8 cellular contexts compared by ENCODE assay signal in genomic region chr15:82951472-82952155, GRCh38. TPM values are rescaled to one million over a fixed set of nuclear protein-coding genes. Genes with fewer than 3 reads are reported as not detected.
A peak's percentile ranks its signal among the peaks of the same experiment; 100 is the strongest.
DNase-seq lines count a peak whose midpoint lies in the region; ATAC-seq, FAIRE-seq and TF ChIP-seq lines count a peak whose summit lies in the region.

No MANE protein-coding gene starts in this region.

- no peak for TF ChIP-seq CTCF in Calu3 (IDR thresholded peaks at IDR 0.05; ENCODE audit: unreplicated experiment)
- TF ChIP-seq CTCF in NB4 (IDR thresholded peaks at IDR 0.05; ENCODE audit: low read depth, low read length), result no peak
- no peak for TF ChIP-seq CTCF in H1 (IDR thresholded peaks at IDR 0.05; ENCODE audit: control extremely low read depth in 1 of 3, insufficient read depth in 1 of 3, low read depth in 1 of 3, low read length in 3 of 3)
- no peak for TF ChIP-seq CTCF in osteoblast (IDR thresholded peaks at IDR 0.05; ENCODE audit: extremely low read depth, low read depth, low read length)

- H3K4me1 ChIP-seq in H1 (replicated peaks in 1 of 4; ENCODE audit: control insufficient read depth in 3 of 4, insufficient read depth in 4 of 4, low read length in 3 of 4) (no peaks in the 10 kb centered on the region; a peak in 1 of 7 replicates), osteoblast (ENCODE audit: insufficient read depth, low read length) (peaks cover 9% of the 10 kb centered on the region)

- peaks cover 8% of the 10 kb centered on the region for H3K4me1 Mint-ChIP-seq in Calu3 (ENCODE audit: low read depth, unreplicated experiment)

- no peak overlapping the region for H2BK20ac ChIP-seq in H1 (ENCODE audit: low read length)

- no peaks in the 10 kb centered on the region for H3K36me3 ChIP-seq in H1 (ENCODE audit: control insufficient read depth in 2 of 4, insufficient read depth in 4 of 4, low read length in 3 of 4)
- no peaks in the 10 kb centered on the region for H3K36me3 ChIP-seq in osteoblast (ENCODE audit: insufficient read depth, low read length)

- TF ChIP-seq EP300 in H1 (IDR thresholded peaks at IDR 0.05; ENCODE audit: borderline replicate concordance in 1 of 2, low read depth in 2 of 2, low read length in 2 of 2), result no peak

- H3K23me2 ChIP-seq in H1 (ENCODE audit: low read depth, low read length), result peaks cover 3% of the 10 kb centered on the region; the same call in 1 of the 2 replicates

- H3K79me2 ChIP-seq in H1 (ENCODE audit: control insufficient read depth in 1 of 2, insufficient read depth in 2 of 2, low read length in 2 of 2) (no peaks in the 10 kb centered on the region), osteoblast (ENCODE audit: insufficient read depth, low read length) (no peaks in the 10 kb centered on the region)

- H3K14ac ChIP-seq in H1 (ENCODE audit: insufficient read length), result no peak overlapping the region

- no peak for TF ChIP-seq RAD21 in H1 (IDR thresholded peaks at IDR 0.05 in 1 of 2, conservative IDR thresholded peaks at IDR 0.05 in 1 of 2; ENCODE audit: low read depth in 2 of 2, low read length in 2 of 2)

- H4K91ac ChIP-seq in H1 (replicated peaks; ENCODE audit: insufficient read length, low read length), result no peak overlapping the region

- TSS peak; percentile 44 for BruUV-seq in Calu3 (replicated peaks; lab: Mats Ljungman, UMichigan)

- H2AFZ ChIP-seq in H1 (ENCODE audit: low read length), result 0 out of 2 replicates have a peak overlapping the region, but pooled peaks have one; percentile 25
- peak overlapping the region; percentile 41 for H2AFZ ChIP-seq in osteoblast (ENCODE audit: low read length)

- no peaks in the 10 kb centered on the region for H3K27me3 Mint-ChIP-seq in Calu3 (ENCODE audit: unreplicated experiment)

- no peak overlapping the region for H2AK5ac ChIP-seq in H1 (ENCODE audit: low read depth, low read length)

- H3K9me3 ChIP-seq in H1 (ENCODE audit: insufficient read depth in 2 of 2, low read depth in 1 of 2, low read length in 1 of 2) (no peaks in the 10 kb centered on the region), osteoblast (ENCODE audit: low read depth, low read length) (no peaks in the 10 kb centered on the region)

- H3K23ac ChIP-seq in H1 (ENCODE audit: insufficient read length), result no peak overlapping the region

- POLR2A ChIA-PET in H1 (lab: Charles Lee; ENCODE audit: partially characterized antibody), result no interaction called here

- H3K27me3 ChIP-seq in H1 (replicated peaks in 1 of 4; ENCODE audit: control insufficient read depth in 3 of 4, extremely low read depth in 1 of 4, insufficient read depth in 3 of 4, low read length in 3 of 4) (peaks cover 0 to 17% (median 10%) of the 10 kb centered on the region in 4 experiments; a peak in 5 of 7 replicates), osteoblast (ENCODE audit: insufficient read depth, low read length) (peaks cover 8% of the 10 kb centered on the region)

- H4K5ac ChIP-seq in H1 (ENCODE audit: insufficient read length, low read depth, low read length), result no peak overlapping the region

- H4K20me1 ChIP-seq in H1 (replicated peaks in 1 of 2; ENCODE audit: control insufficient read depth in 1 of 2, insufficient read depth in 2 of 2, low read length in 2 of 2) (peaks cover 0 to 1% of the 10 kb centered on the region in 2 experiments), osteoblast (ENCODE audit: insufficient read depth, low read length) (peaks cover 4% of the 10 kb centered on the region)

- H3K4me3 Mint-ChIP-seq in Calu3 (ENCODE audit: low read depth, unreplicated experiment), result no peak overlapping the region

- no peak overlapping the region for H2BK5ac ChIP-seq in H1 (ENCODE audit: low read depth, low read length)

- no peaks in the 10 kb centered on the region for H3K9me3 Mint-ChIP-seq in Calu3 (ENCODE audit: low read depth, unreplicated experiment)

- peaks cover 8% of the 10 kb centered on the region for H3K36me3 Mint-ChIP-seq in Calu3 (ENCODE audit: insufficient read depth, unreplicated experiment)

- no peak overlapping the region for H2BK120ac ChIP-seq in H1 (replicated peaks; ENCODE audit: low read depth, low read length)

- FAIRE-seq in H1 (lab: Jason Lieb, UNC) (no peak), H54 (lab: Jason Lieb, UNC) (no peak)

- CTCF ChIA-PET in Calu3 (lab: Charles Lee) (interaction anchor here (0.6 kb wide), 1 partner anchor 14 kb away, joined by 3 read pairs; no protein-coding TSS in a partner anchor), H1 (lab: Charles Lee; ENCODE audit: partially characterized antibody) (no interaction called here)

- H3K79me1 ChIP-seq in H1 (ENCODE audit: low read depth, low read length), result no peaks in the 10 kb centered on the region

- H4K8ac ChIP-seq in H1 (ENCODE audit: extremely low read depth, insufficient read depth, low read length), result no peak overlapping the region

- H2BK12ac ChIP-seq in H1 (ENCODE audit: low read depth, low read length), result peak overlapping the region; percentile 9; the same call in 1 of the 2 replicates

- no peak overlapping the region for H3K18ac ChIP-seq in H1 (ENCODE audit: extremely low read depth, low read length)

- H3K9ac ChIP-seq in H1 (replicated peaks in 1 of 4; ENCODE audit: extremely low read depth in 1 of 4, low read depth in 3 of 4, low read length in 3 of 4), result peak overlapping the region in 1 of 4 experiments; percentile 54; a peak in 1 of 7 replicates

- H3K4me3 ChIP-seq in NB4 (ENCODE audit: low read depth, low read length) (no peak overlapping the region), H1 (ENCODE audit: extremely low read depth in 1 of 4, insufficient read depth in 2 of 4, low read depth in 3 of 4, low read length in 4 of 4) (peak overlapping the region; percentile 50 to 82 (median 52)), osteoblast (ENCODE audit: insufficient read depth, low read length) (peak overlapping the region; percentile 67)

- no peak overlapping the region for H2BK15ac ChIP-seq in H1 (ENCODE audit: low read length)

- no peak for TF ChIP-seq POLR2A in NB4 (IDR thresholded peaks at IDR 0.05; ENCODE audit: extremely low read depth, insufficient read length)
- no peak for TF ChIP-seq POLR2A in H1 (IDR thresholded peaks at IDR 0.05; ENCODE audit: control extremely low read depth in 1 of 2, low read depth in 2 of 2, low read length in 2 of 2)
- no peak for TF ChIP-seq POLR2A in H54 (IDR thresholded peaks at IDR 0.05; ENCODE audit: low read depth, low read length)

- intact Hi-C loops in Calu3 (cut with micrococcal nuclease; ENCODE audit: unreplicated experiment) (no loop called here), left colon (cut with DNase I, micrococcal nuclease) (no loop called here)

- H3K27ac ChIP-seq in H1 (ENCODE audit: low read depth, low read length) (no peak overlapping the region), osteoblast (ENCODE audit: low read depth, low read length) (no peak overlapping the region)

- no peak for DNase-seq in Calu3
- DNase-seq in NB4 (ENCODE audit: low read depth), result peak; percentile 17
- no peak for DNase-seq in H1 (ENCODE audit: low read depth in 1 of 2, low spot score in 2 of 2)
- DNase-seq in osteoblast (ENCODE audit: insufficient read length, low spot score, missing footprints), result peak; percentile 92
- DNase-seq in left colon, result no peak
- DNase-seq in H54 (ENCODE audit: insufficient read length, low spot score), result no peak
- DNase-seq in globus pallidus (ENCODE audit: low spot score), result no peak
- DNase-seq in NCI-H2081 treated with DMSO at 0.1 percent for 48 hours (lab: John Stamatoyannopoulos, UW), result no peak

- peak overlapping the region; percentile 15 for H3K27ac Mint-ChIP-seq in Calu3 (ENCODE audit: unreplicated experiment)

- H3K4me2 ChIP-seq in H1 (ENCODE audit: insufficient read depth in 1 of 2, low read depth in 2 of 2, low read length in 2 of 2) (peak overlapping the region; percentile 36 to 84), osteoblast (ENCODE audit: insufficient read depth, low read length) (peak overlapping the region; percentile 80)

- no peak for ATAC-seq in left colon

- H3K4ac ChIP-seq in H1 (replicated peaks; ENCODE audit: insufficient read length, low read depth, low read length), result no peak overlapping the region

- WGBS in H1 (ENCODE audit: extremely low coverage in 1 of 2, insufficient coverage in 1 of 2, insufficient read length in 1 of 2, insufficient replicate concordance in 2 of 2, low coverage in 1 of 2, low lambda C conversion rate in 2 of 2, missing lambda C conversion rate in 1 of 2), 2 experiments, result 71% methylated on average over 13 of the region's 13 CpGs; no CpG with 5 or more reads in 1 of the 2 experiments

- no peak overlapping the region for H3K56ac ChIP-seq in H1 (replicated peaks; ENCODE audit: insufficient read length, low read depth, low read length)

RNA-seq across cellular contexts. Expression of gene HOMER2, which starts 0.9 kb away (rescaled TPM):
- total RNA-seq in Calu3 (2022) (32.2 and 49.4 TPM in 2 replicates), osteoblast (7.7 and 11.6 TPM in 2 replicates), left colon (1 to 10 TPM; 2.0 to 2.1 TPM)
- 26.2 and 27.6 TPM in 2 replicates for total RNA-seq in H1 (2021; fragmentation: NEBNext Ultra II Directional; extraction: Animal tissue kit (Norgen Biotek cat#: 25700))
- 12.1 and 12.5 TPM in 2 replicates for polyA plus RNA-seq in H1 (2011; rRNA removed)
- polyA plus RNA-seq in H1 (2011; cell fraction: cytosol; rRNA removed), result 13.4 TPM
- polyA plus RNA-seq in H1 (2011; cell fraction: nucleus; rRNA removed), result 14.7 TPM
- polyA plus RNA-seq in H1 (2012, experiment 1 of 2), result 20.6 to 23.9 TPM (median 21.2 TPM) in 4 replicates
- polyA plus RNA-seq in H1 (2012, experiment 2 of 2), result 11.1 TPM
- 11.1 TPM for polyA plus RNA-seq in H1 (2013, experiment 1 of 2)
- polyA plus RNA-seq in H1 (2013, experiment 2 of 2), result 12.3 TPM
- 33.2 and 45.7 TPM in 2 replicates for polyA minus RNA-seq in H1 (2011; rRNA and poly(A)+ RNA removed)
- polyA minus RNA-seq in H1 (2011; cell fraction: cytosol; rRNA and poly(A)+ RNA removed), result 14.9 TPM
- 37.8 TPM for polyA minus RNA-seq in H1 (2011; cell fraction: nucleus; rRNA and poly(A)+ RNA removed)

RNA-seq across cellular contexts. Expression of gene RAMAC, which starts 34.4 kb away (rescaled TPM):
- 31.5 and 34.5 TPM in 2 replicates for total RNA-seq in Calu3 (2022)
- total RNA-seq in H1 (2021; fragmentation: NEBNext Ultra II Directional; extraction: Animal tissue kit (Norgen Biotek cat#: 25700)), result 32.9 and 33.5 TPM in 2 replicates
- polyA plus RNA-seq in H1 (2011; rRNA removed), result 11.7 and 20.7 TPM in 2 replicates
- 29.7 TPM for polyA plus RNA-seq in H1 (2011; cell fraction: cytosol; rRNA removed)
- 6.8 TPM for polyA plus RNA-seq in H1 (2011; cell fraction: nucleus; rRNA removed)
- 26.3 to 28.8 TPM (median 27.9 TPM) in 4 replicates for polyA plus RNA-seq in H1 (2012, experiment 1 of 2)
- 8.2 TPM for polyA plus RNA-seq in H1 (2012, experiment 2 of 2)
- 23.2 TPM for polyA plus RNA-seq in H1 (2013, experiment 1 of 2)
- 25.2 TPM for polyA plus RNA-seq in H1 (2013, experiment 2 of 2)
- 12.0 and 15.8 TPM in 2 replicates for polyA minus RNA-seq in H1 (2011; rRNA and poly(A)+ RNA removed)
- polyA minus RNA-seq in H1 (2011; cell fraction: cytosol; rRNA and poly(A)+ RNA removed), result 10.9 TPM
- polyA minus RNA-seq in H1 (2011; cell fraction: nucleus; rRNA and poly(A)+ RNA removed), result 6.7 TPM
- total RNA-seq in osteoblast, result 25.6 and 26.4 TPM in 2 replicates
- total RNA-seq in left colon, result 10 to 100 TPM; 21.9 to 22.5 TPM

RNA-seq across cellular contexts. Expression of gene C15orf40, which starts 59.8 kb away (rescaled TPM):
- total RNA-seq in Calu3 (2022), result 34.0 and 40.7 TPM in 2 replicates
- 10.7 and 21.8 TPM in 2 replicates for total RNA-seq in H1 (2021; fragmentation: NEBNext Ultra II Directional; extraction: Animal tissue kit (Norgen Biotek cat#: 25700))
- 9.5 and 10.7 TPM in 2 replicates for polyA plus RNA-seq in H1 (2011; rRNA removed)
- polyA plus RNA-seq in H1 (2011; cell fraction: cytosol; rRNA removed), result 18.6 TPM
- polyA plus RNA-seq in H1 (2011; cell fraction: nucleus; rRNA removed), result 10.1 TPM
- 10.9 to 25.0 TPM (median 17.9 TPM) in 4 replicates for polyA plus RNA-seq in H1 (2012, experiment 1 of 2)
- 8.2 TPM for polyA plus RNA-seq in H1 (2012, experiment 2 of 2)
- polyA plus RNA-seq in H1 (2013, experiment 1 of 2), result 8.0 TPM
- 10.9 TPM for polyA plus RNA-seq in H1 (2013, experiment 2 of 2)
- polyA minus RNA-seq in H1 (2011; rRNA and poly(A)+ RNA removed), result 7.6 and 11.9 TPM in 2 replicates
- 8.2 TPM for polyA minus RNA-seq in H1 (2011; cell fraction: cytosol; rRNA and poly(A)+ RNA removed)
- polyA minus RNA-seq in H1 (2011; cell fraction: nucleus; rRNA and poly(A)+ RNA removed), result 25.2 TPM
- 10.9 and 13.4 TPM in 2 replicates for total RNA-seq in osteoblast
- total RNA-seq in left colon, result 10 to 100 TPM; 22.4 to 22.7 TPM

Comparison
In these comparisons a context has a peak if more than half of its experiments do, and no peak if none do; other contexts are left out.
1. DNase-seq: peak in NB4 (single experiment) and osteoblast (single experiment); none in Calu3 (single experiment), H1 (0 of 2), left colon (0 of 2), H54 (single experiment), globus pallidus (single experiment) and NCI-H2081 treated with DMSO at 0.1 percent for 48 hours (single experiment).